In the genomic region with DNA sequence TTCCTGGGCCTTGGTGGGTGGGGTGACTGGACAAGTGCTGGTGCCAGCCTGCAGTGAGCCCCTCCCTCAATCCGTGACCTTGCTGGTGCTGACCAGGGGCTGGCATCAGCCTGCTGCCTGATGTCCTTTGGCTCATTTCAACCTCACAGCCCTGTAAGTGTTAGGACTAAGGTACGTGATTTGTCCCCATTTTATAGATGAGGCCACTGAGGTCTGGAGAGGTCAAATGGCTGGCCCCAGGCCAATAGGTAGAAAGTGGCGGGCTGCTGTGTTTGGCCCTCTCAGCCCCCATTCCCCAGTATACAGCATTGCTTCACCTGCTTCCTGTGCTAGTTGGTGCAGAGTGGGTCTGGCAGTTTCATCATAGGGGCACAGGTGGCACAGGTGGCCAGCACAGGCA, we compare ENCODE assay signal across 35 cellular contexts. TPM values are rescaled to one million over a fixed set of nuclear protein-coding genes. Genes with fewer than 3 reads are reported as not detected.
"Had no signal": no experiment of that assay in that cellular context is flagged by ENCODE, and none has a peak within 500 bp of the region (broad histone marks: within the 10 kb centered on the region; RNA-seq: fewer than 3 reads in every experiment).

No MANE protein-coding gene starts in this region.

- H3K4me1 ChIP-seq: adrenal gland, body of pancreas had no signal

- H3K9me3 ChIP-seq: adrenal gland, body of pancreas had no signal

- H3K27ac ChIP-seq: adrenal gland, body of pancreas, WERI-Rb-1 had no signal

- H3K36me3 Mint-ChIP-seq: activated CD4-positive, alpha-beta memory T cell treated with anti-CD3 and anti-CD28 coated beads for 36 hours; activated CD8-positive, alpha-beta memory T cell treated with anti-CD3 and anti-CD28 coated beads, Interleukin-2, amount 10 ng/mL, durations not matched to agents 7 days and 5 days; activated naive CD8-positive, alpha-beta T cell treated with anti-CD3 and anti-CD28 coated beads for 36 hours had no signal

- H3K27me3 Mint-ChIP-seq: activated CD4-positive, alpha-beta memory T cell treated with anti-CD3 and anti-CD28 coated beads for 36 hours; activated CD4-positive, alpha-beta T cell treated with anti-CD3 and anti-CD28 coated beads for 36 hours; activated CD4-positive, alpha-beta T cell treated with anti-CD3 and anti-CD28 coated beads, Interleukin-2, amount 10 ng/mL, durations not matched to agents 24 days and 14 days; activated CD8-positive, alpha-beta memory T cell treated with anti-CD3 and anti-CD28 coated beads, Interleukin-2, amount 10 ng/mL, durations not matched to agents 7 days and 5 days; activated naive CD4-positive, alpha-beta T cell treated with anti-CD3 and anti-CD28 coated beads, Interleukin-2, amount 50 U/mL, for 24 hours; activated naive CD8-positive, alpha-beta T cell treated with anti-CD3 and anti-CD28 coated beads for 36 hours; activated naive CD8-positive, alpha-beta T cell treated with anti-CD3 and anti-CD28 coated beads, Interleukin-2, amount 50 U/mL, for 24 hours; T-helper 17 cell had no signal

- H3K27ac Mint-ChIP-seq: activated CD4-positive, alpha-beta memory T cell treated with anti-CD3 and anti-CD28 coated beads for 36 hours; activated CD4-positive, alpha-beta T cell treated with anti-CD3 and anti-CD28 coated beads for 36 hours; activated CD4-positive, alpha-beta T cell treated with anti-CD3 and anti-CD28 coated beads, Interleukin-2, amount 10 ng/mL, durations not matched to agents 24 days and 14 days; activated CD8-positive, alpha-beta memory T cell treated with anti-CD3 and anti-CD28 coated beads, Interleukin-2, amount 10 ng/mL, durations not matched to agents 7 days and 5 days; activated naive CD4-positive, alpha-beta T cell treated with anti-CD3 and anti-CD28 coated beads for 36 hours; activated naive CD4-positive, alpha-beta T cell treated with anti-CD3 and anti-CD28 coated beads, Interleukin-2, amount 50 U/mL, for 24 hours; activated naive CD8-positive, alpha-beta T cell treated with anti-CD3 and anti-CD28 coated beads for 36 hours; activated naive CD8-positive, alpha-beta T cell treated with anti-CD3 and anti-CD28 coated beads, Interleukin-2, amount 50 U/mL, for 24 hours; activated T-helper 1 cell treated with anti-CD3 and anti-CD28 coated beads, Interleukin-12 subunit alpha, Interleukin-12 subunit beta, Interleukin-2, Interleukin-4 antibody, amounts not matched to agents 30 ng/mL and 10 ng/mL and 1 ng/mL, durations not matched to agents 14 hours and 24 hours and 36 hours; activated T-helper 2 cell treated with anti-CD3 and anti-CD28 coated beads, Interferon-gamma antibody, Interleukin-2, Interleukin-4, amounts not matched to agents 10 μg/mL and 5 μg/mL and 100 μg/mL, durations not matched to agents 14 hours and 24 hours and 36 hours; T-helper 17 cell; T-helper 2 cell treated with Interferon-gamma antibody and Interleukin-4, amounts not matched to agents 5 μg/mL and 100 μg/mL, for 36 hours had no signal

- H3K36me3 ChIP-seq: adrenal gland, WERI-Rb-1 had no signal

- DNase-seq: activated CD4-positive, alpha-beta memory T cell treated with anti-CD3 and anti-CD28 coated beads for 36 hours; activated CD4-positive, alpha-beta T cell treated with anti-CD3 and anti-CD28 coated beads for 36 hours; activated CD4-positive, alpha-beta T cell treated with anti-CD3 and anti-CD28 coated beads, Interleukin-2, amount 10 ng/mL, durations not matched to agents 24 days and 14 days; activated CD4-positive, CD25-positive, alpha-beta regulatory T cell; activated CD4-positive, CD25-positive, alpha-beta regulatory T cell treated with anti-CD3 and anti-CD28 coated beads, Interleukin-2, amount 50 U/mL, for 72 hours; activated CD8-positive, alpha-beta memory T cell treated with anti-CD3 and anti-CD28 coated beads, Interleukin-2, amount 10 ng/mL, durations not matched to agents 7 days and 5 days; activated CD8-positive, alpha-beta memory T cell treated with anti-CD3 and anti-CD28 coated beads, Interleukin-2, amount 50 U/mL, for 4 hours; activated CD8-positive, alpha-beta T cell treated with anti-CD3 and anti-CD28 coated beads, Interleukin-2, amount 10 ng/mL, durations not matched to agents 7 days and 5 days; activated effector memory CD4-positive, alpha-beta T cell treated with anti-CD3 and anti-CD28 coated beads, Interleukin-2, amount 50 U/mL, for 16 hours; activated naive CD4-positive, alpha-beta T cell treated with anti-CD3 and anti-CD28 coated beads for 36 hours; activated naive CD8-positive, alpha-beta T cell treated with anti-CD3 and anti-CD28 coated beads for 36 hours; activated naive CD8-positive, alpha-beta T cell treated with anti-CD3 and anti-CD28 coated beads, Interleukin-2, amount 50 U/mL, for 24 hours; activated T-cell treated with anti-CD3 and anti-CD28 coated beads, Interleukin-2, amount 50 U/mL, for 1 hour; activated T-cell treated with anti-CD3 and anti-CD28 coated beads, Interleukin-2, amount 50 U/mL, for 48 hours; adrenal gland; amygdala; aorta; body of pancreas; caudate nucleus; cortex of kidney; dermis blood vessel endothelial cell; effector CD4-positive, alpha-beta T cell; foreskin fibroblast; head of caudate nucleus; T-helper 1 cell; T-helper 17 cell; T1000; WERI-Rb-1 had no signal

- H3K9me3 Mint-ChIP-seq: activated CD4-positive, alpha-beta memory T cell treated with anti-CD3 and anti-CD28 coated beads for 36 hours; activated CD4-positive, alpha-beta T cell treated with anti-CD3 and anti-CD28 coated beads, Interleukin-2, amount 10 ng/mL, durations not matched to agents 24 days and 14 days; activated naive CD4-positive, alpha-beta T cell treated with anti-CD3 and anti-CD28 coated beads for 36 hours; activated naive CD4-positive, alpha-beta T cell treated with anti-CD3 and anti-CD28 coated beads, Interleukin-2, amount 50 U/mL, for 24 hours; activated naive CD8-positive, alpha-beta T cell treated with anti-CD3 and anti-CD28 coated beads for 36 hours; activated naive CD8-positive, alpha-beta T cell treated with anti-CD3 and anti-CD28 coated beads, Interleukin-2, amount 50 U/mL, for 24 hours; activated T-helper 1 cell treated with anti-CD3 and anti-CD28 coated beads, Interleukin-12 subunit alpha, Interleukin-12 subunit beta, Interleukin-2, Interleukin-4 antibody, amounts not matched to agents 30 ng/mL and 10 ng/mL and 1 ng/mL, durations not matched to agents 14 hours and 24 hours and 36 hours; activated T-helper 2 cell treated with anti-CD3 and anti-CD28 coated beads, Interferon-gamma antibody, Interleukin-2, Interleukin-4, amounts not matched to agents 10 μg/mL and 5 μg/mL and 100 μg/mL, durations not matched to agents 14 hours and 24 hours and 36 hours; T-helper 2 cell treated with Interferon-gamma antibody and Interleukin-4, amounts not matched to agents 5 μg/mL and 100 μg/mL, for 36 hours had no signal

- H3K4me3 Mint-ChIP-seq: activated CD4-positive, alpha-beta memory T cell treated with anti-CD3 and anti-CD28 coated beads for 36 hours; activated CD4-positive, alpha-beta T cell treated with anti-CD3 and anti-CD28 coated beads for 36 hours; activated CD4-positive, alpha-beta T cell treated with anti-CD3 and anti-CD28 coated beads, Interleukin-2, amount 10 ng/mL, durations not matched to agents 24 days and 14 days; activated CD8-positive, alpha-beta memory T cell treated with anti-CD3 and anti-CD28 coated beads, Interleukin-2, amount 10 ng/mL, durations not matched to agents 7 days and 5 days; activated CD8-positive, alpha-beta T cell treated with anti-CD3 and anti-CD28 coated beads, Interleukin-2, amount 10 ng/mL, durations not matched to agents 7 days and 5 days; activated naive CD4-positive, alpha-beta T cell treated with anti-CD3 and anti-CD28 coated beads for 36 hours; activated naive CD4-positive, alpha-beta T cell treated with anti-CD3 and anti-CD28 coated beads, Interleukin-2, amount 50 U/mL, for 24 hours; activated naive CD8-positive, alpha-beta T cell treated with anti-CD3 and anti-CD28 coated beads for 36 hours; activated naive CD8-positive, alpha-beta T cell treated with anti-CD3 and anti-CD28 coated beads, Interleukin-2, amount 50 U/mL, for 24 hours; activated T-helper 1 cell treated with anti-CD3 and anti-CD28 coated beads, Interleukin-12 subunit alpha, Interleukin-12 subunit beta, Interleukin-2, Interleukin-4 antibody, amounts not matched to agents 30 ng/mL and 10 ng/mL and 1 ng/mL, durations not matched to agents 14 hours and 24 hours and 36 hours; T-helper 17 cell; T-helper 2 cell treated with Interferon-gamma antibody and Interleukin-4, amounts not matched to agents 5 μg/mL and 100 μg/mL, for 36 hours had no signal

- H3K4me1 Mint-ChIP-seq: activated CD4-positive, alpha-beta T cell treated with anti-CD3 and anti-CD28 coated beads for 36 hours; activated CD4-positive, alpha-beta T cell treated with anti-CD3 and anti-CD28 coated beads, Interleukin-2, amount 10 ng/mL, durations not matched to agents 24 days and 14 days; activated CD8-positive, alpha-beta memory T cell treated with anti-CD3 and anti-CD28 coated beads, Interleukin-2, amount 10 ng/mL, durations not matched to agents 7 days and 5 days; activated naive CD4-positive, alpha-beta T cell treated with anti-CD3 and anti-CD28 coated beads, Interleukin-2, amount 50 U/mL, for 24 hours; activated naive CD8-positive, alpha-beta T cell treated with anti-CD3 and anti-CD28 coated beads for 36 hours; activated naive CD8-positive, alpha-beta T cell treated with anti-CD3 and anti-CD28 coated beads, Interleukin-2, amount 50 U/mL, for 24 hours; T-helper 17 cell had no signal

- ATAC-seq: activated CD4-positive, alpha-beta T cell treated with anti-CD3 and anti-CD28 coated beads for 36 hours; activated CD8-positive, alpha-beta memory T cell treated with anti-CD3 and anti-CD28 coated beads, Interleukin-2, amount 10 ng/mL, durations not matched to agents 7 days and 5 days; activated CD8-positive, alpha-beta T cell treated with anti-CD3 and anti-CD28 coated beads, Interleukin-2, amount 10 ng/mL, durations not matched to agents 7 days and 5 days; activated naive CD8-positive, alpha-beta T cell treated with anti-CD3 and anti-CD28 coated beads, Interleukin-2, amount 50 U/mL, for 24 hours; body of pancreas; esophagus mucosa; T-helper 17 cell had no signal

- H3K4me3 ChIP-seq: adrenal gland, body of pancreas had no signal

- H3K27me3 ChIP-seq: adrenal gland, body of pancreas had no signal

RNA-seq across cellular contexts. Expression of gene EFCAB8, which starts 20.1 kb away (rescaled TPM):
- total RNA-seq: epithelial cell of proximal tubule, frontal cortex had no signal
